Comparison of ENCODE assay signal across 27 cellular contexts in the genomic region with DNA sequence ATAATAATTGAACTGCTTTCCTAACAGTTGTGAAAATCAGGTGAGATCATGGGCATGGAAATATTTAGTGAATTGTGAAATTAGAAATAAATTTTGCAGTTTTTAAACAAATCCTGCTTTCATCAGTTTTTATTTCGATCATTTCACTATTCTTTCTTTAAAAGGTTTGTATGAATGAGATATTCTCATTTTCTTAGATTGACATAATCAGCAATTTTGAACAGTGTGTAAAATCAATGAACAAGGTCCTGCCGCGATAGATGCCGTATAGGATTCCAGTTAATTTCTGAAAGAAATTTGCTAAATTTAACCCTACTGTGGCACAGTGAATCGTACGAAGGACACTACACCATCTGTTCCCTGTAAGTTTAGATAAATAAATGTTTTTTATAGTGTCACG. TPM values are rescaled to one million over a fixed set of nuclear protein-coding genes. Genes with fewer than 3 reads are reported as not detected.
DNase-seq lines count a peak whose midpoint lies in the region; ATAC-seq, FAIRE-seq and TF ChIP-seq lines count a peak whose summit lies in the region.
"Had no signal": no experiment of that assay in that cellular context is flagged by ENCODE, and none has a peak within 500 bp of the region (broad histone marks: within the 10 kb centered on the region; RNA-seq: fewer than 3 reads in every experiment).

No MANE protein-coding gene starts in this region.

- H3K4me3 ChIP-seq in A549, result no peak overlapping the region
- no peak overlapping the region for H3K4me3 ChIP-seq in IMR-90 (ENCODE audit: insufficient read depth, low read depth, low read length)
- no peak overlapping the region for H3K4me3 ChIP-seq in K562
- no peak overlapping the region for H3K4me3 ChIP-seq in neutrophil (ENCODE audit: low read depth in 1 of 2, low read length in 1 of 2)
- H3K4me3 ChIP-seq: adrenal gland, body of pancreas, PC-9 had no signal

- no peak overlapping the region for H3K18ac ChIP-seq in IMR-90 (ENCODE audit: low read depth, low read length)

- no peak overlapping the region for H2BK120ac ChIP-seq in IMR-90 (ENCODE audit: low read depth, low read length)

- no peak overlapping the region for H2AK5ac ChIP-seq in IMR-90 (ENCODE audit: low read depth, low read length)

- DNase-seq in A549 (ENCODE audit: low read depth in 1 of 2, low spot score in 1 of 2) (no peak), IMR-90 (no peak), K562 (ENCODE audit: extremely low read depth in 1 of 4, low spot score in 3 of 4) (no peak), NCI-H1436 treated with DMSO at 0.1 percent for 48 hours (lab: John Stamatoyannopoulos, UW) (no peak)
- no peak for DNase-seq in activated CD4-positive, CD25-positive, alpha-beta regulatory T cell treated with anti-CD3 and anti-CD28 coated beads, Interleukin-2, amount 50 U/mL, for 72 hours
- DNase-seq: activated CD4-positive, alpha-beta T cell treated with anti-CD3 and anti-CD28 coated beads for 48 hours; activated CD8-positive, alpha-beta memory T cell treated with anti-CD3 and anti-CD28 coated beads for 24 hours; activated gamma-delta T cell treated with Interleukin-2 at 50 U/mL for 16 hours; adrenal gland; body of pancreas; cerebellar nuclear complex; DMS153; head of caudate nucleus; kidney; NCI-H146; NCI-H2171 treated with DMSO at 0.1 percent for 48 hours; NCI-H524; PC-9; stimulated activated naive CD4-positive, alpha-beta T cell had no signal

- no peak overlapping the region for H2BK5ac ChIP-seq in IMR-90 (ENCODE audit: low read depth, low read length, poor library complexity, severe bottlenecking)

- peaks cover 21% of the 10 kb centered on the region for H3K9me1 ChIP-seq in IMR-90 (ENCODE audit: insufficient read depth, low read length)
- peaks cover 9% of the 10 kb centered on the region for H3K9me1 ChIP-seq in K562 (ENCODE audit: control insufficient read depth, insufficient read depth, low read length)

- peaks cover 100% of the 10 kb centered on the region for H3K79me2 ChIP-seq in K562 (ENCODE audit: control insufficient read depth, insufficient read depth, low read length)

- POLR2A ChIA-PET in A549 (lab: Yijun Ruan, JAX), result no interaction called here
- POLR2A ChIA-PET in IMR-90 (lab: Charles Lee; ENCODE audit: unreplicated experiment), result no interaction called here
- POLR2A ChIA-PET in K562 (lab: Yijun Ruan, JAX), result no interaction called here

- no peak overlapping the region for H3K56ac ChIP-seq in IMR-90 (ENCODE audit: extremely low read depth, insufficient read depth, low read length)

- no peak overlapping the region for H2AK9ac ChIP-seq in IMR-90 (replicated peaks; ENCODE audit: low read depth, low read length, poor library complexity)

- H3K27ac ChIP-seq in A549, result no peak overlapping the region
- H3K27ac ChIP-seq in IMR-90 (ENCODE audit: insufficient read depth, low read length), result no peak overlapping the region
- H3K27ac ChIP-seq in K562 (ENCODE audit: extremely low read depth, low read depth, low read length), result no peak overlapping the region; the same call in 2 of the 3 replicates
- peak overlapping the region; percentile 28 for H3K27ac ChIP-seq in neutrophil
- H3K27ac ChIP-seq: adrenal gland, body of pancreas, KMS-11, PC-9 had no signal

- H3K9ac ChIP-seq in IMR-90 (ENCODE audit: low read depth, low read length) (no peak overlapping the region), K562 (ENCODE audit: insufficient read depth in 1 of 2, low read depth in 2 of 2, low read length in 2 of 2) (no peak overlapping the region)
- H3K9ac ChIP-seq: KMS-11 had no signal

- dilution Hi-C loops in IMR-90 (cut with HindIII; ENCODE audit: low sequenced_read_pairs, unreplicated experiment), result no loop called here

- no peak overlapping the region for H4K91ac ChIP-seq in IMR-90 (ENCODE audit: insufficient read depth, low read depth, low read length)

- H3K4ac ChIP-seq in IMR-90 (ENCODE audit: low read depth, low read length), result no peak overlapping the region

- WGBS in A549 (ENCODE audit: missing lambda C conversion rate), result 92% methylated on average over 7 of the region's 7 CpGs
- WGBS in IMR-90 (ENCODE audit: extremely low coverage in 2 of 2, insufficient read length in 1 of 2), 2 experiments, result no CpG with 5 or more reads among the region's 7 CpGs
- 93% methylated on average over 7 of the region's 7 CpGs for WGBS in K562 (ENCODE audit: insufficient coverage, low coverage, missing lambda C conversion rate)

- intact Hi-C loops in IMR-90 (cut with micrococcal nuclease) (no loop called here), K562 (cut with micrococcal nuclease) (no loop called here)

- BruUV-seq in IMR-90 (replicated peaks; lab: Mats Ljungman, UMichigan), result no TSS peak
- no TSS peak for BruUV-seq in K562 (replicated peaks; lab: Mats Ljungman, UMichigan)

- no peak overlapping the region for H3K14ac ChIP-seq in IMR-90 (replicated peaks; ENCODE audit: low read depth, low read length)

- H3K9me3 ChIP-seq in A549, result no peaks in the 10 kb centered on the region
- H3K9me3 ChIP-seq in IMR-90 (ENCODE audit: control insufficient read depth, insufficient read depth, low read length), result no peaks in the 10 kb centered on the region
- H3K9me3 ChIP-seq in K562 (replicated peaks; ENCODE audit: control insufficient read depth, insufficient read depth, low read depth, low read length), result no peaks in the 10 kb centered on the region
- H3K9me3 ChIP-seq in neutrophil, result no peaks in the 10 kb centered on the region
- H3K9me3 ChIP-seq: adrenal gland, body of pancreas had no signal

- TF ChIP-seq EP300 in A549 (IDR thresholded peaks at IDR 0.05) (no peak), K562 (IDR thresholded peaks at IDR 0.05; ENCODE audit: low read length) (no peak)

- H3K4me1 ChIP-seq in A549 (peaks cover 49% of the 10 kb centered on the region), IMR-90 (ENCODE audit: control insufficient read depth, insufficient read depth, low read length) (peaks cover 12% of the 10 kb centered on the region), K562 (replicated peaks in 1 of 2; ENCODE audit: control insufficient read depth in 2 of 2, insufficient read depth in 2 of 2, low read length in 2 of 2) (peaks cover 3 to 33% of the 10 kb centered on the region in 2 experiments; a peak in 3 of 5 replicates), neutrophil (ENCODE audit: control insufficient read depth in 1 of 2, insufficient read depth in 1 of 2, low read depth in 1 of 2, low read length in 1 of 2) (peaks cover 10 to 30% of the 10 kb centered on the region in 2 experiments)

- FAIRE-seq in A549 (lab: Jason Lieb, UNC) (no peak), K562 (lab: Jason Lieb, UNC) (no peak)
- FAIRE-seq: HTR-8/SVneo, kidney had no signal

- H3K36me3 ChIP-seq in IMR-90 (ENCODE audit: control insufficient read depth, insufficient read depth, low read length) (no peaks in the 10 kb centered on the region), K562 (ENCODE audit: control insufficient read depth, insufficient read depth, low read length) (peaks cover 33% of the 10 kb centered on the region), neutrophil (no peaks in the 10 kb centered on the region)
- H3K36me3 ChIP-seq: adrenal gland had no signal

- ATAC-seq in A549, result no peak
- ATAC-seq in IMR-90 (ENCODE audit: low read depth), result no peak
- ATAC-seq in K562, result no peak
- no peak for ATAC-seq in HG03521 (IDR thresholded peaks at IDR 0.05; ENCODE audit: unreplicated experiment)
- no peak for ATAC-seq in GM18873 (IDR thresholded peaks at IDR 0.05; ENCODE audit: low FRiP score, unreplicated experiment)
- ATAC-seq: body of pancreas, Right ventricle myocardium inferior, sciatic nerve, SK-N-SH treated with all-trans-retinoic acid at 6 μM for 48 hours had no signal

- TF ChIP-seq RAD21 in A549 (conservative IDR thresholded peaks at IDR 0.05 in 1 of 2, IDR thresholded peaks at IDR 0.05 in 1 of 2), result no peak
- no peak for TF ChIP-seq RAD21 in IMR-90 (IDR thresholded peaks at IDR 0.05; ENCODE audit: low read length)
- no peak for TF ChIP-seq RAD21 in K562 (CRISPR knock-in tag; conservative IDR thresholded peaks at IDR 0.05 in 1 of 2, IDR thresholded peaks at IDR 0.05 in 1 of 2)

- no peak for TF ChIP-seq POLR2A in A549 (IDR thresholded peaks at IDR 0.05; ENCODE audit: low read length)
- TF ChIP-seq POLR2A in IMR-90 (IDR thresholded peaks at IDR 0.05; ENCODE audit: low read depth, low read length), result no peak
- TF ChIP-seq POLR2A in K562 (conservative IDR thresholded peaks at IDR 0.05), result no peak

- H2BK15ac ChIP-seq in IMR-90 (ENCODE audit: low read depth, low read length), result no peak overlapping the region

- H2AFZ ChIP-seq in IMR-90 (replicated peaks; ENCODE audit: low read length, poor library complexity), result no peak overlapping the region
- no peak overlapping the region for H2AFZ ChIP-seq in K562 (ENCODE audit: low read depth, low read length)
- H2AFZ ChIP-seq: PC-9 had no signal

- in situ Hi-C loops in IMR-90 (cut with MboI; ENCODE audit: low sequenced_read_pairs), result loop anchor here (25.0 kb wide), 1 partner anchor 403 kb away; no protein-coding TSS in a partner anchor
- in situ Hi-C loops in K562 (cut with MboI), result no loop called here

- no peak overlapping the region for H2BK20ac ChIP-seq in IMR-90 (ENCODE audit: low read depth, low read length)

- no peak overlapping the region for H4K5ac ChIP-seq in IMR-90 (ENCODE audit: low read depth, low read length)

- no peak overlapping the region for H3K4me2 ChIP-seq in A549
- no peak overlapping the region for H3K4me2 ChIP-seq in IMR-90 (ENCODE audit: low read depth, low read length)
- H3K4me2 ChIP-seq in K562 (ENCODE audit: insufficient read depth, low read length), result no peak overlapping the region
- H3K4me2 ChIP-seq: KMS-11, PC-9 had no signal

- H4K20me1 ChIP-seq in IMR-90 (ENCODE audit: insufficient read depth, low read length), result peaks cover 97% of the 10 kb centered on the region
- peaks cover 53% of the 10 kb centered on the region for H4K20me1 ChIP-seq in K562 (replicated peaks; ENCODE audit: control insufficient read depth, insufficient read depth, low read length)

- CTCF ChIA-PET in A549 (lab: Yijun Ruan, JAX), result interaction anchor here (1.1 to 3.4 kb wide), 2 partner anchors 51 to 132 kb away, joined by 3 to 13 read pairs; no protein-coding TSS in a partner anchor
- CTCF ChIA-PET in IMR-90 (lab: Yijun Ruan, JAX), result no interaction called here
- CTCF ChIA-PET in K562 (lab: Yijun Ruan, JAX; ENCODE audit: low intra/inter-chr PET ratio), result no interaction called here

- no peak for TF ChIP-seq CTCF in A549 (IDR thresholded peaks at IDR 0.05)
- no peak for TF ChIP-seq CTCF in IMR-90 (conservative IDR thresholded peaks at IDR 0.05; ENCODE audit: low read depth, low read length)
- TF ChIP-seq CTCF in K562 (IDR thresholded peaks at IDR 0.05 in 2 of 3, conservative IDR thresholded peaks at IDR 0.05 in 1 of 3; ENCODE audit: insufficient read depth in 2 of 3, low read depth in 1 of 3, low read length in 3 of 3), result no peak
- TF ChIP-seq CTCF in neutrophil (IDR thresholded peaks at IDR 0.05), result no peak

- no peak overlapping the region for H4K8ac ChIP-seq in IMR-90 (ENCODE audit: low read depth in 2 of 2, low read length in 2 of 2)

- H3K27me3 ChIP-seq in IMR-90 (ENCODE audit: control insufficient read depth, insufficient read depth, low read length), result no peaks in the 10 kb centered on the region
- no peaks in the 10 kb centered on the region for H3K27me3 ChIP-seq in K562 (ENCODE audit: control insufficient read depth in 2 of 2, insufficient read depth in 2 of 2, low read length in 2 of 2)
- no peaks in the 10 kb centered on the region for H3K27me3 ChIP-seq in neutrophil
- H3K27me3 ChIP-seq: adrenal gland, body of pancreas had no signal

- no peak overlapping the region for H3K23ac ChIP-seq in IMR-90 (ENCODE audit: low read depth, low read length)

- peaks cover 0 to 34% of the 10 kb centered on the region in 2 experiments; a peak in 2 of 4 replicates for H3K79me1 ChIP-seq in IMR-90 (ENCODE audit: low read depth in 1 of 2, low read length in 2 of 2)

RNA-seq across cellular contexts. Expression of a gene that starts 7.5 kb away (rescaled TPM):
- polyA plus RNA-seq in A549 (2011; rRNA removed) (195 and 207 TPM in 2 replicates), A549 (2017; fragmentation: RNase III; extraction: RNeasy Plus Mini Kit Qiagen cat#74134 plus additional on column Dnase treatment) (136 to 141 TPM (median 140 TPM) in 3 replicates), IMR-90 (2012; rRNA removed) (123 and 148 TPM in 2 replicates), K562 (2011; rRNA removed) (128 and 165 TPM in 2 replicates), K562 (2014; fragmentation: Illumina TruSeq; extraction: Trizol) (141 and 184 TPM in 2 replicates), K562 (2014; fragmentation: Nextera tagmentation; extraction: Ambion mirVana) (10 to 100 TPM; 14.5 to 30.4 TPM), K562 (2014; rRNA removed) (86.3 and 86.9 TPM in 2 replicates)
- 64.1 and 82.0 TPM in 2 replicates for polyA plus RNA-seq in A549 (2012; cell fraction: cytosol; rRNA removed)
- polyA plus RNA-seq in A549 (2012; cell fraction: nucleus; rRNA removed), result 28.7 and 45.4 TPM in 2 replicates
- 322 and 348 TPM in 2 replicates for polyA minus RNA-seq in A549 (2011; rRNA and poly(A)+ RNA removed)
- total RNA-seq in IMR-90 (2012; rRNA removed) (126 and 127 TPM in 2 replicates), K562 (2014; rRNA removed) (43.9 and 47.6 TPM in 2 replicates), K562 (2014; rRNA removed; fragmentation: Illumina TruSeq; extraction: Trizol) (133 and 144 TPM in 2 replicates), K562 (2015; rRNA removed; fragmentation: Illumina TruSeq; extraction: Trizol) (108 and 114 TPM in 2 replicates), K562 (2021) (129 and 134 TPM in 2 replicates)
- polyA plus RNA-seq in IMR-90 (2012; cell fraction: cytosol; rRNA removed), result 48.2 and 80.7 TPM in 2 replicates
- 20.9 and 67.7 TPM in 2 replicates for polyA plus RNA-seq in IMR-90 (2012; cell fraction: nucleus; rRNA removed; ENCODE audit: low replicate concordance)
- total RNA-seq in K562 (2011; cell fraction: chromatin; rRNA removed; ENCODE audit: low replicate concordance), result 35.9 and 44.5 TPM in 2 replicates
- total RNA-seq in K562 (2011; cell fraction: nucleolus; rRNA removed), result 23.2 and 23.3 TPM in 2 replicates
- 33.0 and 46.1 TPM in 2 replicates for total RNA-seq in K562 (2011; cell fraction: nucleoplasm; rRNA removed)
- polyA plus RNA-seq in K562 (2011; cell fraction: cytosol; rRNA removed), result 87.8 and 95.1 TPM in 2 replicates
- polyA plus RNA-seq in K562 (2011; cell fraction: nucleus; rRNA removed), result 40.4 and 42.4 TPM in 2 replicates
- polyA plus RNA-seq in K562 (2012), result 61.4 and 102 TPM in 2 replicates
- polyA minus RNA-seq in K562 (2011; rRNA and poly(A)+ RNA removed), result 139 and 204 TPM in 2 replicates
- polyA minus RNA-seq in K562 (2011; cell fraction: cytosol; rRNA and poly(A)+ RNA removed), result 116 and 172 TPM in 2 replicates
- polyA minus RNA-seq in K562 (2011; cell fraction: nucleus; rRNA and poly(A)+ RNA removed), result 19.4 and 33.5 TPM in 2 replicates
